In the genomic region with DNA sequence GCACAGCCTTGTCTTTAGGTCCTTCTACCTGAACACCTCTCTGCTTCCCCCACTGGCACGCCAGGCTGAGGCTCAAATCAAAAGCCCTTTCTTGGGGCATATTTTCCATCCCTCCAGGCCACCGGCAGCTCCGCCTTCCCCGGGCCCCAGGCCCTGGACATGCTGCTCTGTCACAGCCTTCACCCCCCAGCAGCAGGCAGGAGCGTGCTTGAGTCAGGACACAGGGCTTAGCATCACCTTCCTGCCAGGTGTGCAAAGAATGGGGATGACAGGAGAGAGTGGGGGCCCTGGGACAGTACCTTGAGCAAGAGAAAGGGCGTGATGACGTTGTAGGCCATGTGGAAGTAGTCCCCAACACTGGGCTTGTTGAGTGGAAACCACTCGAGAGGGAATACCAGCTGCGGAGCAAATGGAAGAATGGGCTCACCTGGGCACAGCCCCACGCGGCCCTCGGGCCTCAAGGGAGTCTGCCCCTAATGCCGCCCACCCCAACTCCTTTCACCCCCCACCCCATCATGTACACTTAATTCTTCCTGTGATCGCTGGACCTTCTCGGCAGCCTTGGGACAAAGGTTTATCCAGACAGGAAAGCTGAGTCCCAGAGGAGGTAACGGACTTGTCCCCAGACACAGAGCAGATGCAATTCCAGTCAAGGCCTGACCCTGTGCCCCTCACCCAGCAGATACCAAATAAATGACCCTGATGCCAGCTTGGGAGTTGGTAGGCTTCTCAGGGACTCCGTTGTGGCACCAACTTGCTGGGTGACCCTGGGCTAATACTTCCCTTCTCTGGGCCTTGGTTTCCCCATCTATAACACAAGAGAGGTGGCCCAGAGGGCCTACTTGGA, we compare ENCODE assay signal across 29 cellular contexts. TPM values are rescaled to one million over a fixed set of nuclear protein-coding genes. Genes with fewer than 3 reads are reported as not detected.
DNase-seq lines count a peak whose midpoint lies in the region; ATAC-seq, FAIRE-seq and TF ChIP-seq lines count a peak whose summit lies in the region.
"Had no signal": no experiment of that assay in that cellular context is flagged by ENCODE, and none has a peak within 500 bp of the region (broad histone marks: within the 10 kb centered on the region; RNA-seq: fewer than 3 reads in every experiment).

No MANE protein-coding gene starts in this region.

- ATAC-seq in RWPE2 (ENCODE audit: low read depth) (no peak), HepG2 (no peak)
- ATAC-seq: gastroesophageal sphincter had no signal

- H3K9me3 Mint-ChIP-seq in nephron progenitor cell = peaks cover 3% of the 10 kb centered on the region
- no peaks in the 10 kb centered on the region for H3K9me3 Mint-ChIP-seq in activated CD4-positive, alpha-beta memory T cell treated with anti-CD3 and anti-CD28 coated beads, Interleukin-2, amount 10 ng/mL, durations not matched to agents 7 days and 5 days
- H3K9me3 Mint-ChIP-seq: activated B cell treated with CpG ODN at 0.5 μM for 24 hours; activated naive CD4-positive, alpha-beta T cell treated with anti-CD3 and anti-CD28 coated beads, Interleukin-2, amount 10 ng/mL, durations not matched to agents 7 days and 5 days; activated T-helper 1 cell treated with anti-CD3 and anti-CD28 coated beads, Interleukin-12 subunit alpha, Interleukin-12 subunit beta, Interleukin-2, Interleukin-4 antibody, amounts not matched to agents 30 ng/mL and 10 ng/mL and 1 ng/mL, durations not matched to agents 14 hours and 24 hours and 36 hours; HFFc6 had no signal

- peaks cover 36% of the 10 kb centered on the region for H3K36me3 ChIP-seq in RWPE2 (ENCODE audit: low read depth)
- H3K36me3 ChIP-seq in suprapubic skin = peaks cover 23% of the 10 kb centered on the region
- H3K36me3 ChIP-seq in HepG2 (replicated peaks in 1 of 2; ENCODE audit: control insufficient read depth in 1 of 2, insufficient read depth in 2 of 2, low read length in 2 of 2) = peaks cover 7 to 32% of the 10 kb centered on the region in 2 experiments; a peak in 4 of 5 replicates
- H3K36me3 ChIP-seq: brain microvascular endothelial cell, prostate gland had no signal

- no TSS peak for BruUV-seq in HepG2 (replicated peaks; lab: Mats Ljungman, UMichigan)

- H3K27me3 ChIP-seq in RWPE2 (ENCODE audit: insufficient read depth, poor library complexity, severe bottlenecking) (no peaks in the 10 kb centered on the region), suprapubic skin (no peaks in the 10 kb centered on the region), HepG2 (ENCODE audit: control insufficient read depth in 1 of 2, insufficient read depth in 2 of 2, low read length in 2 of 2) (no peaks in the 10 kb centered on the region)
- H3K27me3 ChIP-seq: brain microvascular endothelial cell, gastroesophageal sphincter, right lobe of liver had no signal

- H3K4me1 ChIP-seq in RWPE2 (ENCODE audit: insufficient read depth, poor library complexity, severe bottlenecking) = peaks cover 5% of the 10 kb centered on the region
- peaks cover 8% of the 10 kb centered on the region for H3K4me1 ChIP-seq in suprapubic skin
- H3K4me1 ChIP-seq in HepG2 (ENCODE audit: insufficient read depth, low read length) = no peaks in the 10 kb centered on the region
- H3K4me1 ChIP-seq: prostate gland had no signal

- peak; percentile 51 for DNase-seq in activated CD8-positive, alpha-beta memory T cell treated with anti-CD3 and anti-CD28 coated beads for 24 hours
- DNase-seq in activated CD8-positive, alpha-beta memory T cell treated with anti-CD3 and anti-CD28 coated beads, Interleukin-2, amount 50 U/mL, for 4 hours = no peak
- DNase-seq in RWPE2 (ENCODE audit: low spot score) = peak; percentile 62
- DNase-seq in nephron progenitor cell = no peak
- DNase-seq in suprapubic skin (ENCODE audit: low spot score in 2 of 2) = peak; percentile 39 to 61
- DNase-seq in activated CD4-positive, alpha-beta memory T cell treated with anti-CD3 and anti-CD28 coated beads, Interleukin-2, amount 10 ng/mL, durations not matched to agents 7 days and 5 days = no peak
- DNase-seq in HepG2 (ENCODE audit: low spot score) = no peak
- DNase-seq in NCI-H524 (lab: John Stamatoyannopoulos, UW) = no peak
- DNase-seq: 8988T; activated B cell treated with CpG ODN at 0.5 μM for 24 hours; activated naive CD4-positive, alpha-beta T cell treated with anti-CD3 and anti-CD28 coated beads, Interleukin-2, amount 10 ng/mL, durations not matched to agents 7 days and 5 days; amniotic stem cell; brain microvascular endothelial cell; Calu3; DND-41; GF-D8; GOT3; HFFc6; NCI-H1092; NCI-H187; NCI-H2171; stimulated activated CD4-positive, alpha-beta T cell treated with anti-CD3 and anti-CD28 coated beads, Interleukin-4, amount 100 ng/mL, for 24 hours; T-helper 1 cell; trophoblast cell had no signal

- H2AFZ ChIP-seq in HepG2 (ENCODE audit: low read length) = no peak overlapping the region

- no peak for TF ChIP-seq RAD21 in HepG2 (CRISPR knock-in tag; IDR thresholded peaks at IDR 0.05)

- H3K27ac ChIP-seq in RWPE2 (ENCODE audit: poor library complexity, severe bottlenecking) (no peak overlapping the region), suprapubic skin (no peak overlapping the region), HepG2 (ENCODE audit: extremely low read length, insufficient read depth, low read length) (no peak overlapping the region)
- H3K27ac ChIP-seq: brain microvascular endothelial cell, gastroesophageal sphincter, prostate gland, right lobe of liver had no signal

- H4K20me1 ChIP-seq in HepG2 (ENCODE audit: insufficient read depth, low read length) = no peaks in the 10 kb centered on the region

- TF ChIP-seq POLR2A in suprapubic skin (IDR thresholded peaks at IDR 0.05) = no peak
- no peak for TF ChIP-seq POLR2A in HepG2 (IDR thresholded peaks at IDR 0.05; ENCODE audit: insufficient read depth in 1 of 2, low read depth in 2 of 2, low read length in 2 of 2)

- no peak for FAIRE-seq in HepG2 (lab: Jason Lieb, UNC)
- FAIRE-seq: endothelial cell of umbilical vein had no signal

- H3K4me3 ChIP-seq in RWPE2 (ENCODE audit: severe bottlenecking) (no peak overlapping the region), suprapubic skin (no peak overlapping the region), HepG2 (replicated peaks in 1 of 3; ENCODE audit: insufficient read depth in 1 of 3, low read depth in 2 of 3, low read length in 3 of 3) (no peak overlapping the region)
- H3K4me3 ChIP-seq: gastroesophageal sphincter, prostate gland, right lobe of liver had no signal

- H3K27ac Mint-ChIP-seq in nephron progenitor cell = peak overlapping the region; percentile 57
- H3K27ac Mint-ChIP-seq in activated CD4-positive, alpha-beta memory T cell treated with anti-CD3 and anti-CD28 coated beads, Interleukin-2, amount 10 ng/mL, durations not matched to agents 7 days and 5 days = no peak overlapping the region
- H3K27ac Mint-ChIP-seq: activated B cell treated with CpG ODN at 0.5 μM for 24 hours; activated naive CD4-positive, alpha-beta T cell treated with anti-CD3 and anti-CD28 coated beads, Interleukin-2, amount 10 ng/mL, durations not matched to agents 7 days and 5 days; activated T-helper 1 cell treated with anti-CD3 and anti-CD28 coated beads, Interleukin-12 subunit alpha, Interleukin-12 subunit beta, Interleukin-2, Interleukin-4 antibody, amounts not matched to agents 30 ng/mL and 10 ng/mL and 1 ng/mL, durations not matched to agents 14 hours and 24 hours and 36 hours; HFFc6 had no signal

- no peak overlapping the region for H3K4me3 Mint-ChIP-seq in nephron progenitor cell
- no peak overlapping the region for H3K4me3 Mint-ChIP-seq in activated CD4-positive, alpha-beta memory T cell treated with anti-CD3 and anti-CD28 coated beads, Interleukin-2, amount 10 ng/mL, durations not matched to agents 7 days and 5 days
- H3K4me3 Mint-ChIP-seq: activated B cell treated with CpG ODN at 0.5 μM for 24 hours; activated naive CD4-positive, alpha-beta T cell treated with anti-CD3 and anti-CD28 coated beads, Interleukin-2, amount 10 ng/mL, durations not matched to agents 7 days and 5 days; activated T-helper 1 cell treated with anti-CD3 and anti-CD28 coated beads, Interleukin-12 subunit alpha, Interleukin-12 subunit beta, Interleukin-2, Interleukin-4 antibody, amounts not matched to agents 30 ng/mL and 10 ng/mL and 1 ng/mL, durations not matched to agents 14 hours and 24 hours and 36 hours; HFFc6 had no signal

- TF ChIP-seq CTCF in RWPE2 (IDR thresholded peaks at IDR 0.05; ENCODE audit: poor library complexity, severe bottlenecking) = no peak
- no peak for TF ChIP-seq CTCF in nephron progenitor cell (IDR thresholded peaks at IDR 0.05)
- no peak for TF ChIP-seq CTCF in suprapubic skin (IDR thresholded peaks at IDR 0.05)
- no peak for TF ChIP-seq CTCF in HepG2 (CRISPR knock-in tag; IDR thresholded peaks at IDR 0.05)

- POLR2A ChIA-PET in activated CD4-positive, alpha-beta memory T cell treated with anti-CD3 and anti-CD28 coated beads, Interleukin-2, amount 10 ng/mL, durations not matched to agents 7 days and 5 days (lab: Charles Lee) = no interaction called here
- POLR2A ChIA-PET in HepG2 (lab: Yijun Ruan, JAX) = no interaction called here

- TF ChIP-seq EP300 in suprapubic skin (IDR thresholded peaks at IDR 0.05) (no peak), HepG2 (IDR thresholded peaks at IDR 0.05; ENCODE audit: low read depth in 2 of 2, low read length in 2 of 2) (no peak), HepG2 (CRISPR knock-in tag; IDR thresholded peaks at IDR 0.05; ENCODE audit: borderline replicate concordance) (no peak)

- H3K4me1 Mint-ChIP-seq in nephron progenitor cell = peaks cover 5% of the 10 kb centered on the region
- peaks cover 13% of the 10 kb centered on the region for H3K4me1 Mint-ChIP-seq in activated CD4-positive, alpha-beta memory T cell treated with anti-CD3 and anti-CD28 coated beads, Interleukin-2, amount 10 ng/mL, durations not matched to agents 7 days and 5 days

- H3K79me2 ChIP-seq in HepG2 (ENCODE audit: insufficient read depth, low read length) = peaks cover 8% of the 10 kb centered on the region

- H3K9ac ChIP-seq in HepG2 (ENCODE audit: insufficient read depth, low read depth, low read length) = no peak overlapping the region

- peaks cover 38% of the 10 kb centered on the region for H3K36me3 Mint-ChIP-seq in nephron progenitor cell (ENCODE audit: low read depth)
- peaks cover 16% of the 10 kb centered on the region for H3K36me3 Mint-ChIP-seq in activated CD4-positive, alpha-beta memory T cell treated with anti-CD3 and anti-CD28 coated beads, Interleukin-2, amount 10 ng/mL, durations not matched to agents 7 days and 5 days (ENCODE audit: low read depth)

- H3K9me3 ChIP-seq in RWPE2 (ENCODE audit: severe bottlenecking) = no peaks in the 10 kb centered on the region
- no peaks in the 10 kb centered on the region for H3K9me3 ChIP-seq in suprapubic skin
- H3K9me3 ChIP-seq in HepG2 (ENCODE audit: low read length) = no peaks in the 10 kb centered on the region
- H3K9me3 ChIP-seq: gastroesophageal sphincter, prostate gland, right lobe of liver had no signal

- H3K4me2 ChIP-seq in HepG2 (ENCODE audit: low read depth, low read length) = no peak overlapping the region

- 94% methylated on average over 15 of the region's 17 CpGs for WGBS in suprapubic skin
- WGBS in HepG2 (ENCODE audit: low lambda C conversion rate) = 96% methylated on average over 15 of the region's 17 CpGs

- in situ Hi-C loops in HepG2 (cut with HindIII; ENCODE audit: extremely low pct_ligation_motif_present, low pct_unique_long_range_greater_than_20kb) = no loop called here

- H3K27me3 Mint-ChIP-seq in nephron progenitor cell (ENCODE audit: low read depth, poor library complexity) = no peaks in the 10 kb centered on the region
- no peaks in the 10 kb centered on the region for H3K27me3 Mint-ChIP-seq in activated CD4-positive, alpha-beta memory T cell treated with anti-CD3 and anti-CD28 coated beads, Interleukin-2, amount 10 ng/mL, durations not matched to agents 7 days and 5 days
- H3K27me3 Mint-ChIP-seq: activated B cell treated with CpG ODN at 0.5 μM for 24 hours; activated naive CD4-positive, alpha-beta T cell treated with anti-CD3 and anti-CD28 coated beads, Interleukin-2, amount 10 ng/mL, durations not matched to agents 7 days and 5 days had no signal

- intact Hi-C loops in HepG2 (cut with micrococcal nuclease; ENCODE audit: unreplicated experiment) = no loop called here

- CTCF ChIA-PET in activated CD4-positive, alpha-beta memory T cell treated with anti-CD3 and anti-CD28 coated beads, Interleukin-2, amount 10 ng/mL, durations not matched to agents 7 days and 5 days (lab: Charles Lee) = no interaction called here
- CTCF ChIA-PET in HepG2 (lab: Yijun Ruan, JAX; ENCODE audit: low intra/inter-chr PET ratio, low total read pairs) = no interaction called here

RNA-seq across cellular contexts. Expression of a gene that starts 9.1 kb away (rescaled TPM):
- 10 to 100 TPM in 1 of 4 donors, 1 to 10 TPM in 3; 2.4 to 13.6 (median 4.8) TPM for total RNA-seq in suprapubic skin
- 10 to 100 TPM; 12.9 to 13.1 TPM for total RNA-seq in activated CD4-positive, alpha-beta memory T cell treated with anti-CD3 and anti-CD28 coated beads, Interleukin-2, amount 10 ng/mL, durations not matched to agents 7 days and 5 days
- 6.5 and 8.7 TPM in 2 replicates for total RNA-seq in HepG2 (2016; rRNA removed; fragmentation: Illumina TruSeq; extraction: Trizol)
- total RNA-seq in HepG2 (2016; cell fraction: cytosol; rRNA removed; fragmentation: Illumina TruSeq; extraction: Trizol; ENCODE audit: low read depth) = 4.5 and 5.7 TPM in 2 replicates
- 7.8 and 8.1 TPM in 2 replicates for total RNA-seq in HepG2 (2016; cell fraction: insoluble cytoplasmic fraction; rRNA removed; fragmentation: Illumina TruSeq; extraction: Trizol)
- 6.1 and 7.2 TPM in 2 replicates for total RNA-seq in HepG2 (2016; cell fraction: membrane; rRNA removed; fragmentation: Illumina TruSeq; extraction: Trizol)
- 5.2 and 8.4 TPM in 2 replicates for total RNA-seq in HepG2 (2016; cell fraction: nucleus; rRNA removed; fragmentation: Illumina TruSeq; extraction: Trizol)
- 3.1 and 3.6 TPM in 2 replicates for polyA plus RNA-seq in HepG2 (2011; rRNA removed)
- polyA plus RNA-seq in HepG2 (2011; cell fraction: cytosol; rRNA removed) = 1.9 TPM in 2 replicates
- polyA plus RNA-seq in HepG2 (2011; cell fraction: nucleus; rRNA removed) = 5.0 and 6.7 TPM in 2 replicates
- polyA plus RNA-seq in HepG2 (2012) = 5.3 and 5.6 TPM in 2 replicates
- polyA plus RNA-seq in HepG2 (2016; cell fraction: cytosol; fragmentation: Illumina TruSeq; extraction: Trizol; ENCODE audit: low read depth) = 10.2 and 15.8 TPM in 2 replicates
- polyA plus RNA-seq in HepG2 (2016; cell fraction: insoluble cytoplasmic fraction; fragmentation: Illumina TruSeq; extraction: Trizol; ENCODE audit: low read depth) = 13.4 and 15.5 TPM in 2 replicates
- 10.9 and 14.1 TPM in 2 replicates for polyA plus RNA-seq in HepG2 (2016; cell fraction: membrane; fragmentation: Illumina TruSeq; extraction: Trizol; ENCODE audit: low read depth)
- polyA plus RNA-seq in HepG2 (2016; cell fraction: nucleus; fragmentation: Illumina TruSeq; extraction: Trizol; ENCODE audit: insufficient read depth, low read depth) = 27.8 and 31.7 TPM in 2 replicates
- polyA minus RNA-seq in HepG2 (2011; rRNA and poly(A)+ RNA removed; ENCODE audit: low replicate concordance) = 1.6 and 5.3 TPM in 2 replicates
- 0.20 and 0.62 TPM in 2 replicates for polyA minus RNA-seq in HepG2 (2011; cell fraction: cytosol; rRNA and poly(A)+ RNA removed)
- polyA minus RNA-seq in HepG2 (2011; cell fraction: nucleus; rRNA and poly(A)+ RNA removed) = 4.9 and 5.2 TPM in 2 replicates

RNA-seq across cellular contexts. Expression of a gene that starts 15.3 kb away (rescaled TPM):
- 10 to 100 TPM; 20.3 to 38.1 (median 27.9) TPM for total RNA-seq in suprapubic skin
- 10 to 100 TPM; 40.0 to 41.3 TPM for total RNA-seq in activated CD4-positive, alpha-beta memory T cell treated with anti-CD3 and anti-CD28 coated beads, Interleukin-2, amount 10 ng/mL, durations not matched to agents 7 days and 5 days
- total RNA-seq in HepG2 (2016; rRNA removed; fragmentation: Illumina TruSeq; extraction: Trizol) = 11.1 and 27.1 TPM in 2 replicates
- total RNA-seq in HepG2 (2016; cell fraction: cytosol; rRNA removed; fragmentation: Illumina TruSeq; extraction: Trizol; ENCODE audit: low read depth) = 8.6 and 9.6 TPM in 2 replicates
- 11.8 and 24.4 TPM in 2 replicates for total RNA-seq in HepG2 (2016; cell fraction: insoluble cytoplasmic fraction; rRNA removed; fragmentation: Illumina TruSeq; extraction: Trizol)
- total RNA-seq in HepG2 (2016; cell fraction: membrane; rRNA removed; fragmentation: Illumina TruSeq; extraction: Trizol) = 21.8 and 24.8 TPM in 2 replicates
- total RNA-seq in HepG2 (2016; cell fraction: nucleus; rRNA removed; fragmentation: Illumina TruSeq; extraction: Trizol) = 26.2 and 36.2 TPM in 2 replicates
- polyA plus RNA-seq in HepG2 (2011; rRNA removed) = 24.9 and 26.6 TPM in 2 replicates
- polyA plus RNA-seq in HepG2 (2011; cell fraction: cytosol; rRNA removed) = 16.8 and 20.7 TPM in 2 replicates
- 31.9 and 38.5 TPM in 2 replicates for polyA plus RNA-seq in HepG2 (2011; cell fraction: nucleus; rRNA removed)
- polyA plus RNA-seq in HepG2 (2012) = 11.0 and 11.8 TPM in 2 replicates
- polyA plus RNA-seq in HepG2 (2016; cell fraction: cytosol; fragmentation: Illumina TruSeq; extraction: Trizol; ENCODE audit: low read depth) = 12.8 and 17.1 TPM in 2 replicates
- polyA plus RNA-seq in HepG2 (2016; cell fraction: insoluble cytoplasmic fraction; fragmentation: Illumina TruSeq; extraction: Trizol; ENCODE audit: low read depth) = 18.2 and 20.3 TPM in 2 replicates
- polyA plus RNA-seq in HepG2 (2016; cell fraction: membrane; fragmentation: Illumina TruSeq; extraction: Trizol; ENCODE audit: low read depth) = 26.1 and 27.9 TPM in 2 replicates
- 66.1 and 79.6 TPM in 2 replicates for polyA plus RNA-seq in HepG2 (2016; cell fraction: nucleus; fragmentation: Illumina TruSeq; extraction: Trizol; ENCODE audit: insufficient read depth, low read depth)
- polyA minus RNA-seq in HepG2 (2011; rRNA and poly(A)+ RNA removed; ENCODE audit: low replicate concordance) = 97.2 and 431 TPM in 2 replicates
- polyA minus RNA-seq in HepG2 (2011; cell fraction: cytosol; rRNA and poly(A)+ RNA removed) = 10.3 and 11.8 TPM in 2 replicates
- polyA minus RNA-seq in HepG2 (2011; cell fraction: nucleus; rRNA and poly(A)+ RNA removed) = 22.3 and 29.9 TPM in 2 replicates

Comparison
In these comparisons a context has a peak if more than half of its experiments do, and no peak if none do; other contexts are left out.
1. DNase-seq: peak in activated CD8-positive, alpha-beta memory T cell treated with anti-CD3 and anti-CD28 coated beads for 24 hours (single experiment), RWPE2 (single experiment) and suprapubic skin (2 of 2); none in activated CD8-positive, alpha-beta memory T cell treated with anti-CD3 and anti-CD28 coated beads, Interleukin-2, amount 50 U/mL, for 4 hours (single experiment), nephron progenitor cell (single experiment), activated CD4-positive, alpha-beta memory T cell treated with anti-CD3 and anti-CD28 coated beads, Interleukin-2, amount 10 ng/mL, durations not matched to agents 7 days and 5 days (single experiment), HepG2 (single experiment) and NCI-H524 (0 of 2).